In the genomic region with DNA sequence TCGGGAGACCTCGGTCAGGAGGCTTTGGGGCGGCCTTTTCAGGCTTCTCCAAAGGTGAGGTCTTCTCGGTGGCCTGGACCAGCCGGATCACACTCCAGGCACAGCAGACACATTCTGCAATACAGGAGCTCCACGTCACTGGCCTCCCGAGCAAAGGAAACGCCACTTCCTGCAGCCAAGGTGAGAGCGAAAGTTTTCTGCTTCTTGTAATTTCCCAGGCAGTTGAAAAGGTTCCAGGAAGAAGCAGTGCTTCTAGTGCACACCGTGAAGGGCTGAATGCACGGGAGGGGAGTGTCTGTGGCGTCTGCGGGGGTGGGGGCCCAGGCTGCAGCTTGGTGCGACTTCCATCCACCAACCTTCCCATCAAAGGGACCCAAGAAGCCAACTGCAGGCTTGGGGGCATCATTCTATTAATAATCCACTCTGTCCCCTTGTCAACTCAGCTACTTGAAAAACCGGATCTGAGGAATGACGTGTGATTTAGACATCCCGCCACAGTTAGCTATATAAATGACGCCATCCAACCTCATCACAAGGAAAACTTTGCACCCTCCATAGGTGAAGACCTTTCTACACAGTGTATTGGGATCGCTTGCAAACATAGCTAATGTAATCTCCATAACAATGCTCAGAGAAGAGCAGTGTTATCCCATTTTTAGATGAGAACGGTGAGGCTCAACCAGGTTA, we compare ENCODE assay signal across 11 cellular contexts.
DNase-seq lines count a peak whose midpoint lies in the region; ATAC-seq and FAIRE-seq lines count a peak whose summit lies in the region.
"Had no signal": no experiment of that assay in that cellular context is flagged by ENCODE, and none has a peak within 500 bp of the region (broad histone marks: within the 10 kb centered on the region; RNA-seq: fewer than 3 reads in every experiment).

No MANE protein-coding gene starts in this region.

- H3K9me3 ChIP-seq in effector memory CD4-positive, alpha-beta T cell (ENCODE audit: control insufficient read depth, low read length) = no peaks in the 10 kb centered on the region
- H3K9me3 ChIP-seq: gastrocnemius medialis had no signal

- no peak overlapping the region for H3K4me3 ChIP-seq in effector memory CD4-positive, alpha-beta T cell (ENCODE audit: insufficient read depth, low read depth, low read length, poor library complexity, severe bottlenecking)
- H3K4me3 ChIP-seq: gastrocnemius medialis had no signal

- peaks cover 22% of the 10 kb centered on the region for H3K4me1 ChIP-seq in effector memory CD4-positive, alpha-beta T cell (ENCODE audit: control insufficient read depth, insufficient read depth, low read length, poor library complexity, severe bottlenecking)
- H3K4me1 ChIP-seq: gastrocnemius medialis had no signal

- ATAC-seq in GM18861 (IDR thresholded peaks at IDR 0.05; ENCODE audit: unreplicated experiment) (peak; percentile 24), GM21528 (IDR thresholded peaks at IDR 0.05; ENCODE audit: low FRiP score, unreplicated experiment) (no peak)
- ATAC-seq: gastrocnemius medialis, Right ventricle myocardium inferior had no signal

- H3K36me3 ChIP-seq in effector memory CD4-positive, alpha-beta T cell (ENCODE audit: control insufficient read depth, insufficient read depth, low read length) = peaks cover 17% of the 10 kb centered on the region
- H3K36me3 ChIP-seq: gastrocnemius medialis had no signal

- no peaks in the 10 kb centered on the region for H3K27me3 ChIP-seq in effector memory CD4-positive, alpha-beta T cell (replicated peaks; ENCODE audit: control insufficient read depth, insufficient read depth, low read length, poor library complexity, severe bottlenecking)
- H3K27me3 ChIP-seq: gastrocnemius medialis had no signal

- FAIRE-seq in frontal cortex (lab: Jason Lieb, UNC) = no peak

- peak overlapping the region; percentile 52 for H3K27ac ChIP-seq in effector memory CD4-positive, alpha-beta T cell (ENCODE audit: insufficient read depth, low read length, poor library complexity, severe bottlenecking)
- H3K27ac ChIP-seq: gastrocnemius medialis had no signal

- DNase-seq in activated CD4-positive, alpha-beta T cell treated with anti-CD3 and anti-CD28 coated beads, Interleukin-2, amount 50 U/mL, for 48 hours = peak; percentile 63 to 74
- DNase-seq in effector memory CD4-positive, alpha-beta T cell = peak; percentile 16 to 40 (median 25)
- DNase-seq in stimulated activated CD4-positive, alpha-beta T cell treated with anti-CD3 and anti-CD28 coated beads, TNF-alpha, amount 100 ng/mL, for 24 hours (ENCODE audit: low read depth in 3 of 3) = peak in 2 of 3 experiments; percentile 28 to 69
- no peak for DNase-seq in hippocampal formation (lab: John Stamatoyannopoulos, UW)
- no peak for DNase-seq in frontal cortex (ENCODE audit: low spot score in 2 of 2)
- DNase-seq in NCI-H1436 (lab: John Stamatoyannopoulos, UW) = no peak
- DNase-seq: gastrocnemius medialis, NCI-H1092 had no signal

Comparison
In these comparisons a context has a peak if more than half of its experiments do, and no peak if none do; other contexts are left out.
1. DNase-seq: peak in activated CD4-positive, alpha-beta T cell treated with anti-CD3 and anti-CD28 coated beads, Interleukin-2, amount 50 U/mL, for 48 hours (2 of 2), effector memory CD4-positive, alpha-beta T cell (3 of 3) and stimulated activated CD4-positive, alpha-beta T cell treated with anti-CD3 and anti-CD28 coated beads, TNF-alpha, amount 100 ng/mL, for 24 hours (2 of 3); none in hippocampal formation (0 of 2), frontal cortex (0 of 2) and NCI-H1436 (single experiment).